In genomic region chr7:55191926-55192692, GRCh38 we compare ENCODE assay signal across 1 cellular context.
TF ChIP-seq lines count a peak whose summit lies in the region.

No MANE protein-coding gene starts in this region.

TF ChIP-seq in SK-N-SH, 30 proteins besides CTCF, POLR2A, EP300 and RAD21 (continued from another document):
- no peak for TF ChIP-seq REST (IDR thresholded peaks at IDR 0.05; ENCODE audit: low read depth, low read length)
- TF ChIP-seq SMC3 (IDR thresholded peaks at IDR 0.05; ENCODE audit: low read depth, low read length): peak; percentile 34
